ENCODE assay signal across 23 cellular contexts in genomic region chr7:113405296-113406056, GRCh38.
"Had no signal": no experiment of that assay in that cellular context is flagged by ENCODE, and none has a peak within 500 bp of the region (broad histone marks: within the 10 kb centered on the region; RNA-seq: fewer than 3 reads in every experiment).

No MANE protein-coding gene starts in this region.

- H3K27me3 Mint-ChIP-seq: activated CD4-positive, alpha-beta memory T cell treated with anti-CD3 and anti-CD28 coated beads, Interleukin-2, amount 10 ng/mL, durations not matched to agents 7 days and 5 days; activated naive CD4-positive, alpha-beta T cell treated with anti-CD3 and anti-CD28 coated beads, Interleukin-2, amount 10 ng/mL, durations not matched to agents 7 days and 5 days had no signal

- H3K4me3 ChIP-seq: adrenal gland had no signal

- H3K27ac ChIP-seq: adrenal gland, KMS-11 had no signal

- H3K27me3 ChIP-seq: adrenal gland had no signal

- H3K4me1 Mint-ChIP-seq: activated CD4-positive, alpha-beta memory T cell treated with anti-CD3 and anti-CD28 coated beads, Interleukin-2, amount 10 ng/mL, durations not matched to agents 7 days and 5 days; activated CD4-positive, alpha-beta T cell treated with anti-CD3 and anti-CD28 coated beads for 36 hours; activated naive CD4-positive, alpha-beta T cell treated with anti-CD3 and anti-CD28 coated beads, Interleukin-2, amount 10 ng/mL, durations not matched to agents 7 days and 5 days; IgD-negative memory B cell; T-cell had no signal

- H3K36me3 Mint-ChIP-seq: activated naive CD4-positive, alpha-beta T cell treated with anti-CD3 and anti-CD28 coated beads, Interleukin-2, amount 10 ng/mL, durations not matched to agents 7 days and 5 days; activated naive CD8-positive, alpha-beta T cell treated with anti-CD3 and anti-CD28 coated beads for 36 hours; IgD-negative memory B cell; T-cell had no signal

- H3K4me2 ChIP-seq: KMS-11 had no signal

- H3K9me3 Mint-ChIP-seq: activated CD4-positive, alpha-beta memory T cell treated with anti-CD3 and anti-CD28 coated beads, Interleukin-2, amount 10 ng/mL, durations not matched to agents 7 days and 5 days; activated naive CD4-positive, alpha-beta T cell treated with anti-CD3 and anti-CD28 coated beads, Interleukin-2, amount 10 ng/mL, durations not matched to agents 7 days and 5 days; activated naive CD8-positive, alpha-beta T cell treated with anti-CD3 and anti-CD28 coated beads for 36 hours; activated T-cell treated with anti-CD3 and anti-CD28 coated beads, Interleukin-2, amount 50 U/mL, for 72 hours; activated T-helper 2 cell treated with anti-CD3 and anti-CD28 coated beads, Interferon-gamma antibody, Interleukin-2, Interleukin-4, amounts not matched to agents 10 μg/mL and 5 μg/mL and 100 μg/mL, durations not matched to agents 14 hours and 24 hours and 36 hours; IgD-negative memory B cell; T-cell had no signal

- H3K4me1 ChIP-seq: adrenal gland had no signal

- H3K9ac ChIP-seq: KMS-11 had no signal

- ATAC-seq: activated CD4-positive, alpha-beta T cell treated with anti-CD3 and anti-CD28 coated beads for 36 hours; activated T-cell treated with anti-CD3 and anti-CD28 coated beads, Interleukin-2, amount 50 U/mL, for 72 hours; T-cell had no signal

- DNase-seq: activated CD4-positive, alpha-beta memory T cell treated with anti-CD3 and anti-CD28 coated beads, Interleukin-2, amount 10 ng/mL, durations not matched to agents 7 days and 5 days; activated CD4-positive, alpha-beta T cell treated with anti-CD3 and anti-CD28 coated beads for 36 hours; activated CD4-positive, alpha-beta T cell treated with anti-CD3 and anti-CD28 coated beads, Interleukin-2, amount 50 U/mL, for 1 hour; activated gamma-delta T cell treated with Interleukin-2 at 50 U/mL for 16 hours; activated naive CD4-positive, alpha-beta T cell treated with anti-CD3 and anti-CD28 coated beads, Interleukin-2, amount 10 ng/mL, durations not matched to agents 7 days and 5 days; activated naive CD8-positive, alpha-beta T cell treated with anti-CD3 and anti-CD28 coated beads for 36 hours; activated T-cell treated with anti-CD3 and anti-CD28 coated beads for 4 hours; activated T-cell treated with anti-CD3 and anti-CD28 coated beads, Interleukin-2, amount 50 U/mL, for 72 hours; adrenal gland; anterior cingulate cortex; NCI-H1092; NCI-H1417; NCI-H1930; NCI-H2171; NCI-H226; NCI-H82; SHP77; T-cell; T-helper 2 cell; T1000 had no signal

- H3K9me3 ChIP-seq: adrenal gland had no signal

- H3K4me3 Mint-ChIP-seq: activated CD4-positive, alpha-beta memory T cell treated with anti-CD3 and anti-CD28 coated beads, Interleukin-2, amount 10 ng/mL, durations not matched to agents 7 days and 5 days; activated CD4-positive, alpha-beta T cell treated with anti-CD3 and anti-CD28 coated beads for 36 hours; activated naive CD4-positive, alpha-beta T cell treated with anti-CD3 and anti-CD28 coated beads, Interleukin-2, amount 10 ng/mL, durations not matched to agents 7 days and 5 days; activated naive CD8-positive, alpha-beta T cell treated with anti-CD3 and anti-CD28 coated beads for 36 hours; activated T-cell treated with anti-CD3 and anti-CD28 coated beads, Interleukin-2, amount 50 U/mL, for 72 hours; IgD-negative memory B cell; T-cell had no signal

- H3K36me3 ChIP-seq: adrenal gland had no signal

- H3K27ac Mint-ChIP-seq: activated CD4-positive, alpha-beta memory T cell treated with anti-CD3 and anti-CD28 coated beads, Interleukin-2, amount 10 ng/mL, durations not matched to agents 7 days and 5 days; activated CD4-positive, alpha-beta T cell treated with anti-CD3 and anti-CD28 coated beads for 36 hours; activated naive CD4-positive, alpha-beta T cell treated with anti-CD3 and anti-CD28 coated beads, Interleukin-2, amount 10 ng/mL, durations not matched to agents 7 days and 5 days; activated naive CD8-positive, alpha-beta T cell treated with anti-CD3 and anti-CD28 coated beads for 36 hours; activated T-cell treated with anti-CD3 and anti-CD28 coated beads, Interleukin-2, amount 50 U/mL, for 72 hours; activated T-helper 2 cell treated with anti-CD3 and anti-CD28 coated beads, Interferon-gamma antibody, Interleukin-2, Interleukin-4, amounts not matched to agents 10 μg/mL and 5 μg/mL and 100 μg/mL, durations not matched to agents 14 hours and 24 hours and 36 hours; T-cell had no signal
